ENCODE assay signal across 27 cellular contexts in genomic region chr7:25469669-25470068, GRCh38.
A peak's percentile ranks its signal among the peaks of the same experiment; 100 is the strongest.
DNase-seq lines count a peak whose midpoint lies in the region; ATAC-seq, FAIRE-seq and TF ChIP-seq lines count a peak whose summit lies in the region.
"Had no signal": no experiment of that assay in that cellular context is flagged by ENCODE, and none has a peak within 500 bp of the region (broad histone marks: within the 10 kb centered on the region; RNA-seq: fewer than 3 reads in every experiment).

No MANE protein-coding gene starts in this region.

- H3K27me3 Mint-ChIP-seq in natural killer cell (ENCODE audit: low read depth in 2 of 2): peaks cover 0 to 33% of the 10 kb centered on the region in 2 donors

- no peaks in the 10 kb centered on the region for H3K9me1 ChIP-seq in K562 (ENCODE audit: control insufficient read depth, insufficient read depth, low read length)

- H3K36me3 Mint-ChIP-seq in natural killer cell: no peaks in the 10 kb centered on the region
- H3K36me3 Mint-ChIP-seq: CD14-positive monocyte; CD4-positive, alpha-beta memory T cell; CD4-positive, CD25-positive, alpha-beta regulatory T cell; CD8-positive, alpha-beta memory T cell had no signal

- intact Hi-C loops in K562 (cut with micrococcal nuclease) (no loop called here), left lung (cut with DNase I) (no loop called here), natural killer cell (cut with micrococcal nuclease) (no loop called here)

- in situ Hi-C loops in K562 (cut with MboI): no loop called here

- H3K79me2 ChIP-seq in Karpas-422 (ENCODE audit: low read length) (no peaks in the 10 kb centered on the region), K562 (ENCODE audit: control insufficient read depth, insufficient read depth, low read length) (no peaks in the 10 kb centered on the region)

- H3K4me3 ChIP-seq in Karpas-422 (ENCODE audit: low read length) (no peak overlapping the region), K562 (no peak overlapping the region), left lung (no peak overlapping the region)
- H3K4me3 ChIP-seq: BLaER1, GM12878 had no signal

- POLR2A ChIA-PET in K562 (lab: Yijun Ruan, JAX): no interaction called here

- CTCF ChIA-PET in K562 (lab: Yijun Ruan, JAX; ENCODE audit: low intra/inter-chr PET ratio): no interaction called here

- no peak for TF ChIP-seq POLR2A in K562 (conservative IDR thresholded peaks at IDR 0.05)

- no peaks in the 10 kb centered on the region for H3K4me1 ChIP-seq in Karpas-422 (ENCODE audit: low read length)
- H3K4me1 ChIP-seq in K562 (replicated peaks in 1 of 2; ENCODE audit: control insufficient read depth in 2 of 2, insufficient read depth in 2 of 2, low read length in 2 of 2): no peaks in the 10 kb centered on the region
- H3K4me1 ChIP-seq in left lung: no peaks in the 10 kb centered on the region
- H3K4me1 ChIP-seq: BE2C, BLaER1 had no signal

- H3K9me2 ChIP-seq in Karpas-422 (replicated peaks; ENCODE audit: insufficient read depth, low read length): no peaks in the 10 kb centered on the region

- no peak overlapping the region for H3K27ac Mint-ChIP-seq in natural killer cell
- H3K27ac Mint-ChIP-seq: CD14-positive monocyte; CD4-positive, alpha-beta memory T cell; CD4-positive, CD25-positive, alpha-beta regulatory T cell had no signal

- H3K9me3 ChIP-seq in Karpas-422 (ENCODE audit: low read length) (no peaks in the 10 kb centered on the region), K562 (replicated peaks; ENCODE audit: control insufficient read depth, insufficient read depth, low read depth, low read length) (no peaks in the 10 kb centered on the region), left lung (no peaks in the 10 kb centered on the region)
- H3K9me3 ChIP-seq: BE2C, BLaER1 had no signal

- no peak overlapping the region for H3K9ac ChIP-seq in Karpas-422 (ENCODE audit: low read length)
- no peak overlapping the region for H3K9ac ChIP-seq in K562 (ENCODE audit: insufficient read depth in 1 of 2, low read depth in 2 of 2, low read length in 2 of 2)
- H3K9ac ChIP-seq: BLaER1 had no signal

- ATAC-seq in K562: no peak
- ATAC-seq in left lung: peak; percentile 52
- ATAC-seq in natural killer cell: no peak
- ATAC-seq: GM12878 had no signal

- H3K27ac ChIP-seq in Karpas-422 (ENCODE audit: low read length): no peak overlapping the region
- no peak overlapping the region for H3K27ac ChIP-seq in K562 (ENCODE audit: extremely low read depth, low read depth, low read length)
- H3K27ac ChIP-seq in left lung: no peak overlapping the region
- H3K27ac ChIP-seq: BLaER1 had no signal

- FAIRE-seq in K562 (lab: Jason Lieb, UNC): no peak
- FAIRE-seq: A204.1, GM12878, GM12892, GM18507 had no signal

- no peak for TF ChIP-seq EP300 in K562 (IDR thresholded peaks at IDR 0.05; ENCODE audit: low read length)

- no peak overlapping the region for H3K4me3 Mint-ChIP-seq in natural killer cell
- H3K4me3 Mint-ChIP-seq: CD14-positive monocyte; CD4-positive, alpha-beta memory T cell; CD4-positive, CD25-positive, alpha-beta regulatory T cell; CD8-positive, alpha-beta memory T cell had no signal

- DNase-seq in DMS79 treated with DMSO at 0.1 percent for 48 hours (lab: John Stamatoyannopoulos, UW): peak; percentile 6
- no peak for DNase-seq in DMS79 (lab: John Stamatoyannopoulos, UW)
- peak; percentile 24 for DNase-seq in Karpas-422
- no peak for DNase-seq in K562 (ENCODE audit: extremely low read depth in 1 of 4, low spot score in 3 of 4)
- no peak for DNase-seq in left lung
- DNase-seq in HK-2 (ENCODE audit: unreplicated experiment): no peak
- no peak for DNase-seq in OCI-M2 (lab: John Stamatoyannopoulos, UW; ENCODE audit: unreplicated experiment)
- DNase-seq in natural killer cell: no peak
- DNase-seq: 8988T; ACHN; BE2C; C1 segment of cervical spinal cord; CD4-positive, alpha-beta memory T cell; CD4-positive, CD25-positive, alpha-beta regulatory T cell; CD8-positive, alpha-beta memory T cell; COR-L47; DMS 273 treated with DMSO at 0.1 percent for 48 hours; DMS153; DND-41; EL; GDM1 had no signal

- H2AFZ ChIP-seq in Karpas-422 (ENCODE audit: low read length): no peak overlapping the region
- H2AFZ ChIP-seq in K562 (ENCODE audit: low read depth, low read length): no peak overlapping the region

- BruUV-seq in K562 (replicated peaks; lab: Mats Ljungman, UMichigan): no TSS peak

- 1% methylated on average over 6 of the region's 6 CpGs for WGBS in K562 (ENCODE audit: insufficient coverage, low coverage, missing lambda C conversion rate)

- no peaks in the 10 kb centered on the region for H3K27me3 ChIP-seq in Karpas-422 (ENCODE audit: low read length)
- peaks cover 8 to 9% of the 10 kb centered on the region in 2 experiments; a peak in 4 of 5 replicates for H3K27me3 ChIP-seq in K562 (ENCODE audit: control insufficient read depth in 2 of 2, insufficient read depth in 2 of 2, low read length in 2 of 2)
- no peaks in the 10 kb centered on the region for H3K27me3 ChIP-seq in left lung
- H3K27me3 ChIP-seq: BLaER1 had no signal

- H4K20me1 ChIP-seq in Karpas-422 (ENCODE audit: insufficient read depth, low read depth, low read length) (no peaks in the 10 kb centered on the region), K562 (replicated peaks; ENCODE audit: control insufficient read depth, insufficient read depth, low read length) (no peaks in the 10 kb centered on the region)
- H4K20me1 ChIP-seq: BLaER1 had no signal

- H3K4me1 Mint-ChIP-seq in natural killer cell: no peaks in the 10 kb centered on the region
- H3K4me1 Mint-ChIP-seq: CD14-positive monocyte; CD4-positive, alpha-beta memory T cell; CD4-positive, CD25-positive, alpha-beta regulatory T cell; CD8-positive, alpha-beta memory T cell had no signal

- H3K9me3 Mint-ChIP-seq in natural killer cell: no peaks in the 10 kb centered on the region
- H3K9me3 Mint-ChIP-seq: CD8-positive, alpha-beta memory T cell had no signal

- no peak for TF ChIP-seq CTCF in K562 (IDR thresholded peaks at IDR 0.05 in 2 of 3, conservative IDR thresholded peaks at IDR 0.05 in 1 of 3; ENCODE audit: insufficient read depth in 2 of 3, low read depth in 1 of 3, low read length in 3 of 3)
- TF ChIP-seq CTCF in left lung (IDR thresholded peaks at IDR 0.05): no peak
- no peak for TF ChIP-seq CTCF in natural killer cell (IDR thresholded peaks at IDR 0.05)

- no peak for TF ChIP-seq RAD21 in K562 (CRISPR knock-in tag; conservative IDR thresholded peaks at IDR 0.05 in 1 of 2, IDR thresholded peaks at IDR 0.05 in 1 of 2)

- H3K4me2 ChIP-seq in Karpas-422 (ENCODE audit: low read depth, low read length, poor library complexity, severe bottlenecking) (no peak overlapping the region), K562 (ENCODE audit: insufficient read depth, low read length) (no peak overlapping the region)
- H3K4me2 ChIP-seq: BLaER1 had no signal

- no peaks in the 10 kb centered on the region for H3K36me3 ChIP-seq in Karpas-422 (ENCODE audit: insufficient read depth, low read length)
- no peaks in the 10 kb centered on the region for H3K36me3 ChIP-seq in K562 (ENCODE audit: control insufficient read depth, insufficient read depth, low read length)
- H3K36me3 ChIP-seq in left lung: no peaks in the 10 kb centered on the region
- H3K36me3 ChIP-seq: BE2C, BLaER1 had no signal

TF ChIP-seq in K562, 482 proteins besides CTCF, POLR2A, EP300 and RAD21:
- TF ChIP-seq NRF1 (conservative IDR thresholded peaks at IDR 0.05 in 1 of 2, IDR thresholded peaks at IDR 0.05 in 1 of 2) (peak; percentile 67 to 74), ZNF165 (CRISPR knock-in tag; IDR thresholded peaks at IDR 0.05; ENCODE audit: borderline replicate concordance) (no peak)

Comparison
In these comparisons a context has a peak if more than half of its experiments do, and no peak if none do; other contexts are left out.
1. DNase-seq: peak in DMS79 treated with DMSO at 0.1 percent for 48 hours (single experiment) and Karpas-422 (single experiment); none in DMS79 (single experiment), K562 (0 of 4), left lung (0 of 2), HK-2 (single experiment), OCI-M2 (single experiment) and natural killer cell (single experiment).